15 cellular contexts compared by ENCODE assay signal in the genomic region with DNA sequence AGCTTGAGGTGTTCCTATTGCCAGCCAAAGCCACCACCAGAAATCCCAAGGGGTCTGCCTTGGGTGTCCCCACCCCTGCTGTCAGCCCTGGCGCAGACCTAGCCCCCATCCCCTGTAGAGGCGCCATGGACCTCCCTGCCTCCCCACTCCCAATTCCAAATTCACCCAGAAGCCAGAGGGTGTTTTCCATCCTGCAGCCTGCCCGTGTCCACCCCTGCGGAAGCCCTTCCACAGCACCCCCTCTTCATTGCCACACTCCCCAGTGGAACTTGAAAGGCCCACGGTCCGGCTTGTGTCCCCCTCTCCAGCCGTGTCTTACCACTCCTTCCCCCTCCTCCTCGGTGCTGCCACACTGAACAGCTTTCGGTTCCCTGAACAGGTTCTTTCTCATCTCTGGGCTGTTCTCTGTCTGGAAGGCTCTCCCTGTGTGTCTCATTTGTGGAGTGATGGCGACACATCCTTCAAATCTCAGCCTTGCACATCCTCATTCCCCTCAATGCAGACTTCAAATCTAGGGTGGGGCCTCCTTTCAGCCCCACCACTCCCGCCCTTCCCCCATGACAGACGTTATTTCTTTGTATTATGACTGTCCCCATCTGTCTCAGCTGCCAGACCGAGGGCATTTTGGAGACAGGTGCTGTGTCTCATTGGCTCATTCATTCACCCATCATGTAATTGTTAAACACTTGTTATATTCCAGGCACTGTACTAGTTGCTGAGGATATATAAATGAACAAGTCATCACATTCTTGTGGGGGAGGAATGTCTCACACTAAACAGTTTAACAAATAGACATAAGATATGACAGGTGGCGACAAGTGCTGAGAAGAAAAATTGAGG. TPM values are rescaled to one million over a fixed set of nuclear protein-coding genes. Genes with fewer than 3 reads are reported as not detected.
DNase-seq lines count a peak whose midpoint lies in the region; ATAC-seq and TF ChIP-seq lines count a peak whose summit lies in the region.
"Had no signal": no experiment of that assay in that cellular context is flagged by ENCODE, and none has a peak within 500 bp of the region (broad histone marks: within the 10 kb centered on the region; RNA-seq: fewer than 3 reads in every experiment).

No MANE protein-coding gene starts in this region.

- no peaks in the 10 kb centered on the region for H3K79me1 ChIP-seq in IMR-90 (ENCODE audit: low read depth in 1 of 2, low read length in 2 of 2)

- no peak overlapping the region for H3K23ac ChIP-seq in IMR-90 (ENCODE audit: low read depth, low read length)

- H2BK5ac ChIP-seq in IMR-90 (ENCODE audit: low read depth, low read length, poor library complexity, severe bottlenecking) = no peak overlapping the region

- in situ Hi-C loops in IMR-90 (cut with MboI; ENCODE audit: low sequenced_read_pairs) = no loop called here

- H2AK5ac ChIP-seq in IMR-90 (ENCODE audit: low read depth, low read length) = no peak overlapping the region

- TF ChIP-seq POLR2A in IMR-90 (IDR thresholded peaks at IDR 0.05; ENCODE audit: low read depth, low read length) (no peak), heart left ventricle (IDR thresholded peaks at IDR 0.05) (no peak)

- H3K27me3 Mint-ChIP-seq in CD4-positive, CD25-positive, alpha-beta regulatory T cell = peaks cover 20% of the 10 kb centered on the region
- H3K27me3 Mint-ChIP-seq in activated T-helper 1 cell treated with anti-CD3 and anti-CD28 coated beads, Interleukin-12 subunit alpha, Interleukin-12 subunit beta, Interleukin-2, Interleukin-4 antibody, amounts not matched to agents 30 ng/mL and 10 ng/mL and 1 ng/mL, durations not matched to agents 14 hours and 24 hours and 36 hours (ENCODE audit: insufficient read depth) = peaks cover 5% of the 10 kb centered on the region
- no peaks in the 10 kb centered on the region for H3K27me3 Mint-ChIP-seq in naive B cell

- H2AFZ ChIP-seq in IMR-90 (replicated peaks; ENCODE audit: low read length, poor library complexity) = peak overlapping the region; percentile 32

- H3K4me3 Mint-ChIP-seq in CD4-positive, CD25-positive, alpha-beta regulatory T cell = peak overlapping the region in 3 of 4 donors; percentile 35 to 63 (median 54)
- H3K4me3 Mint-ChIP-seq in activated T-helper 1 cell treated with anti-CD3 and anti-CD28 coated beads, Interleukin-12 subunit alpha, Interleukin-12 subunit beta, Interleukin-2, Interleukin-4 antibody, amounts not matched to agents 30 ng/mL and 10 ng/mL and 1 ng/mL, durations not matched to agents 14 hours and 24 hours and 36 hours = peak overlapping the region; percentile 52
- H3K4me3 Mint-ChIP-seq in naive B cell = peak overlapping the region in 1 of 8 donors; percentile 23

- DNase-seq in CD4-positive, CD25-positive, alpha-beta regulatory T cell = peak in 1 of 3 donors; percentile 32
- DNase-seq in IMR-90 (no peak), naive B cell (no peak), NCI-H510A treated with DMSO at 0.1 percent for 48 hours (lab: John Stamatoyannopoulos, UW) (no peak), heart left ventricle (no peak)
- DNase-seq in activated T-helper 1 cell treated with anti-CD3 and anti-CD28 coated beads, Interleukin-12 subunit alpha, Interleukin-12 subunit beta, Interleukin-2, Interleukin-4 antibody, amounts not matched to agents 30 ng/mL and 10 ng/mL and 1 ng/mL, durations not matched to agents 14 hours and 24 hours and 36 hours (ENCODE audit: low spot score) = no peak
- DNase-seq: activated CD4-positive, alpha-beta T cell treated with anti-CD3 and anti-CD28 coated beads for 1 hour; anterior cingulate cortex; effector CD8-positive, alpha-beta T cell; NCI-H526; stimulated activated CD4-positive, alpha-beta T cell treated with anti-CD3 and anti-CD28 coated beads, Interleukin-2, amount 100 ng/mL, for 48 hours had no signal

- H3K56ac ChIP-seq in IMR-90 (ENCODE audit: extremely low read depth, insufficient read depth, low read length) = no peak overlapping the region

- POLR2A ChIA-PET in IMR-90 (lab: Charles Lee; ENCODE audit: unreplicated experiment) = no interaction called here

- peaks cover 4% of the 10 kb centered on the region for H3K27me3 ChIP-seq in CD4-positive, CD25-positive, alpha-beta regulatory T cell (ENCODE audit: control insufficient read depth, insufficient read depth, low read length)
- H3K27me3 ChIP-seq in IMR-90 (ENCODE audit: control insufficient read depth, insufficient read depth, low read length) (peaks cover 20% of the 10 kb centered on the region), heart left ventricle (peaks cover 0 to 14% (median 5%) of the 10 kb centered on the region in 9 donors)

- no TSS peak for BruUV-seq in IMR-90 (replicated peaks; lab: Mats Ljungman, UMichigan)

- no peak overlapping the region for H2BK15ac ChIP-seq in IMR-90 (ENCODE audit: low read depth, low read length)

- no peak overlapping the region for H2BK120ac ChIP-seq in IMR-90 (ENCODE audit: low read depth, low read length)

- no peak for TF ChIP-seq RAD21 in IMR-90 (IDR thresholded peaks at IDR 0.05; ENCODE audit: low read length)

- H3K4me3 ChIP-seq in CD4-positive, CD25-positive, alpha-beta regulatory T cell (ENCODE audit: low read depth, low read length) = no peak overlapping the region
- H3K4me3 ChIP-seq in IMR-90 (ENCODE audit: insufficient read depth, low read depth, low read length) = no peak overlapping the region
- no peak overlapping the region for H3K4me3 ChIP-seq in heart left ventricle
- H3K4me3 ChIP-seq: SJSA1 had no signal

- H2BK20ac ChIP-seq in IMR-90 (ENCODE audit: low read depth, low read length) = no peak overlapping the region

- no peak overlapping the region for H4K5ac ChIP-seq in IMR-90 (ENCODE audit: low read depth, low read length)

- H2AK9ac ChIP-seq in IMR-90 (replicated peaks; ENCODE audit: low read depth, low read length, poor library complexity) = no peak overlapping the region

- 82% methylated on average over 3 of the region's 14 CpGs; no CpG with 5 or more reads in 1 of the 2 experiments for WGBS in IMR-90 (ENCODE audit: extremely low coverage in 2 of 2, insufficient read length in 1 of 2), 2 experiments
- 74 to 78% (median 77%) methylated on average over 14 of the region's 14 CpGs for WGBS in heart left ventricle, 4 donors

- peaks cover 0 to 3% (median 0%) of the 10 kb centered on the region in 7 donors for H3K9me3 Mint-ChIP-seq in CD4-positive, CD25-positive, alpha-beta regulatory T cell
- H3K9me3 Mint-ChIP-seq in activated T-helper 1 cell treated with anti-CD3 and anti-CD28 coated beads, Interleukin-12 subunit alpha, Interleukin-12 subunit beta, Interleukin-2, Interleukin-4 antibody, amounts not matched to agents 30 ng/mL and 10 ng/mL and 1 ng/mL, durations not matched to agents 14 hours and 24 hours and 36 hours = no peaks in the 10 kb centered on the region
- H3K9me3 Mint-ChIP-seq in naive B cell = peaks cover 0 to 2% (median 0%) of the 10 kb centered on the region in 7 donors

- H3K9me1 ChIP-seq in IMR-90 (ENCODE audit: insufficient read depth, low read length) = no peaks in the 10 kb centered on the region

- no peak overlapping the region for H3K27ac ChIP-seq in CD4-positive, CD25-positive, alpha-beta regulatory T cell (ENCODE audit: insufficient read depth, low read length, poor library complexity, severe bottlenecking)
- H3K27ac ChIP-seq in IMR-90 (ENCODE audit: insufficient read depth, low read length) (no peak overlapping the region), heart left ventricle (peak overlapping the region in 1 of 12 donors; percentile 75)
- H3K27ac ChIP-seq: SJSA1 had no signal

- CTCF ChIA-PET in IMR-90 (lab: Yijun Ruan, JAX) = no interaction called here

- no peak overlapping the region for H4K8ac ChIP-seq in IMR-90 (ENCODE audit: low read depth in 2 of 2, low read length in 2 of 2)

- no peak overlapping the region for H3K18ac ChIP-seq in IMR-90 (ENCODE audit: low read depth, low read length)

- no peak overlapping the region for H4K91ac ChIP-seq in IMR-90 (ENCODE audit: insufficient read depth, low read depth, low read length)

- H3K36me3 ChIP-seq in CD4-positive, CD25-positive, alpha-beta regulatory T cell (ENCODE audit: control insufficient read depth, insufficient read depth, low read length) = no peaks in the 10 kb centered on the region
- H3K36me3 ChIP-seq in IMR-90 (ENCODE audit: control insufficient read depth, insufficient read depth, low read length) (no peaks in the 10 kb centered on the region), heart left ventricle (no peaks in the 10 kb centered on the region)
- H3K36me3 ChIP-seq: SJSA1 had no signal

- H3K14ac ChIP-seq in IMR-90 (replicated peaks; ENCODE audit: low read depth, low read length) = no peak overlapping the region

- no peak for ATAC-seq in CD4-positive, CD25-positive, alpha-beta regulatory T cell (ENCODE audit: low read depth in 2 of 2)
- ATAC-seq in IMR-90 (ENCODE audit: low read depth) (no peak), naive B cell (ENCODE audit: low read depth in 2 of 2) (no peak), heart left ventricle (no peak), HG03095 (IDR thresholded peaks at IDR 0.05; ENCODE audit: unreplicated experiment) (no peak), HG02938 (IDR thresholded peaks at IDR 0.05; ENCODE audit: unreplicated experiment) (no peak)

- H3K36me3 Mint-ChIP-seq in CD4-positive, CD25-positive, alpha-beta regulatory T cell = no peaks in the 10 kb centered on the region
- peaks cover 9% of the 10 kb centered on the region for H3K36me3 Mint-ChIP-seq in activated T-helper 1 cell treated with anti-CD3 and anti-CD28 coated beads, Interleukin-12 subunit alpha, Interleukin-12 subunit beta, Interleukin-2, Interleukin-4 antibody, amounts not matched to agents 30 ng/mL and 10 ng/mL and 1 ng/mL, durations not matched to agents 14 hours and 24 hours and 36 hours (ENCODE audit: low read depth)
- H3K36me3 Mint-ChIP-seq in naive B cell = no peaks in the 10 kb centered on the region

- no peak overlapping the region for H3K9ac ChIP-seq in IMR-90 (ENCODE audit: low read depth, low read length)

- peaks cover 5 to 34% (median 20%) of the 10 kb centered on the region in 4 donors for H3K4me1 Mint-ChIP-seq in CD4-positive, CD25-positive, alpha-beta regulatory T cell
- H3K4me1 Mint-ChIP-seq in activated T-helper 1 cell treated with anti-CD3 and anti-CD28 coated beads, Interleukin-12 subunit alpha, Interleukin-12 subunit beta, Interleukin-2, Interleukin-4 antibody, amounts not matched to agents 30 ng/mL and 10 ng/mL and 1 ng/mL, durations not matched to agents 14 hours and 24 hours and 36 hours (ENCODE audit: low read depth) = peaks cover 39% of the 10 kb centered on the region
- H3K4me1 Mint-ChIP-seq in naive B cell = peaks cover 14 to 26% (median 20%) of the 10 kb centered on the region in 3 donors

- H3K27ac Mint-ChIP-seq in CD4-positive, CD25-positive, alpha-beta regulatory T cell = peak overlapping the region in 2 of 3 donors; percentile 18 to 63
- H3K27ac Mint-ChIP-seq in activated T-helper 1 cell treated with anti-CD3 and anti-CD28 coated beads, Interleukin-12 subunit alpha, Interleukin-12 subunit beta, Interleukin-2, Interleukin-4 antibody, amounts not matched to agents 30 ng/mL and 10 ng/mL and 1 ng/mL, durations not matched to agents 14 hours and 24 hours and 36 hours = peak overlapping the region; percentile 92
- peak overlapping the region in 5 of 6 donors; percentile 19 to 73 (median 31) for H3K27ac Mint-ChIP-seq in naive B cell
- H3K27ac Mint-ChIP-seq: progenitor cell of endocrine pancreas had no signal

- no peaks in the 10 kb centered on the region for H3K9me3 ChIP-seq in CD4-positive, CD25-positive, alpha-beta regulatory T cell (ENCODE audit: control insufficient read depth in 2 of 2, low read length in 2 of 2)
- H3K9me3 ChIP-seq in IMR-90 (ENCODE audit: control insufficient read depth, insufficient read depth, low read length) (no peaks in the 10 kb centered on the region), heart left ventricle (no peaks in the 10 kb centered on the region)
- H3K9me3 ChIP-seq: SJSA1 had no signal

- TF ChIP-seq CTCF in IMR-90 (conservative IDR thresholded peaks at IDR 0.05; ENCODE audit: low read depth, low read length) (no peak), heart left ventricle (IDR thresholded peaks at IDR 0.05) (no peak)

- no peaks in the 10 kb centered on the region for H4K20me1 ChIP-seq in IMR-90 (ENCODE audit: insufficient read depth, low read length)

- peaks cover 24% of the 10 kb centered on the region for H3K4me1 ChIP-seq in CD4-positive, CD25-positive, alpha-beta regulatory T cell (ENCODE audit: control insufficient read depth, insufficient read depth, low read length, poor library complexity, severe bottlenecking)
- H3K4me1 ChIP-seq in IMR-90 (ENCODE audit: control insufficient read depth, insufficient read depth, low read length) = no peaks in the 10 kb centered on the region
- peaks cover 0 to 4% (median 0%) of the 10 kb centered on the region in 12 donors for H3K4me1 ChIP-seq in heart left ventricle
- H3K4me1 ChIP-seq: SJSA1 had no signal

- H3K4me2 ChIP-seq in IMR-90 (ENCODE audit: low read depth, low read length) = no peak overlapping the region

- H3K4ac ChIP-seq in IMR-90 (ENCODE audit: low read depth, low read length) = no peak overlapping the region

- intact Hi-C loops in IMR-90 (cut with micrococcal nuclease) = loop anchor here (5.0 kb wide), 2 partner anchors 159 to 424 kb away; partner anchors contain the start of genes KATNB1, USB1 and ZNF319
- intact Hi-C loops in activated T-helper 1 cell treated with anti-CD3 and anti-CD28 coated beads, Interleukin-12 subunit alpha, Interleukin-12 subunit beta, Interleukin-2, Interleukin-4 antibody, amounts not matched to agents 30 ng/mL and 10 ng/mL and 1 ng/mL, durations not matched to agents 14 hours and 24 hours and 36 hours (cut with micrococcal nuclease) = loop anchor here (5.0 to 10.0 kb wide), 2 partner anchors 286 to 419 kb away; no protein-coding TSS in a partner anchor
- intact Hi-C loops in heart left ventricle (cut with DNase I) = loop anchor here in 8 of 10 donors (5.0 to 10.0 kb wide), 8 partner anchors 69 to 426 kb away; partner anchors contain the start of genes USB1 (in 7 of the 8) and ZNF319 (in 7 of the 8)

- dilution Hi-C loops in IMR-90 (cut with HindIII; ENCODE audit: low sequenced_read_pairs, unreplicated experiment) = no loop called here

RNA-seq across cellular contexts. Expression of gene ADGRG5, which starts 36.3 kb away (rescaled TPM):
- 0.72 TPM for total RNA-seq in CD4-positive, CD25-positive, alpha-beta regulatory T cell
- 1 to 10 TPM in 1 of 4 donors, under 1 TPM in 3; 0.26 to 1.1 (median 0.51) TPM for polyA plus RNA-seq in CD4-positive, CD25-positive, alpha-beta regulatory T cell
- total RNA-seq in IMR-90 (2012; rRNA removed) (not detected in 2 replicates), heart left ventricle (1 to 10 TPM in 1 of 9 donors, under 1 TPM in 3, not detected in 5; 0.07 to 1.4 (median 0.11) TPM)
- polyA plus RNA-seq in IMR-90 (2012; rRNA removed) (not detected in 2 replicates), naive B cell (ENCODE audit: low read depth in 6 of 6) (10 to 100 TPM; 15.2 to 36.4 (median 18.9) TPM), heart left ventricle (under 1 TPM in 1 of 2 donors, not detected in 1; 0.04 TPM)
- 0.02 TPM in 1 of 2 replicates, not detected in the other for polyA plus RNA-seq in IMR-90 (2012; cell fraction: cytosol; rRNA removed)
- polyA plus RNA-seq in IMR-90 (2012; cell fraction: nucleus; rRNA removed; ENCODE audit: low replicate concordance) = 0.04 TPM in 1 of 2 replicates, not detected in the other
- 5.8 and 7.4 TPM in 2 replicates for total RNA-seq in activated T-helper 1 cell treated with anti-CD3 and anti-CD28 coated beads, Interleukin-12 subunit alpha, Interleukin-12 subunit beta, Interleukin-2, Interleukin-4 antibody, amounts not matched to agents 30 ng/mL and 10 ng/mL and 1 ng/mL, durations not matched to agents 14 hours and 24 hours and 36 hours
- total RNA-seq: SJSA1 had no signal

RNA-seq across cellular contexts. Expression of gene CCDC102A, which starts 42.4 kb away (rescaled TPM):
- total RNA-seq in CD4-positive, CD25-positive, alpha-beta regulatory T cell = 4.7 TPM
- 1 to 10 TPM; 1.9 to 4.0 (median 2.8) TPM for polyA plus RNA-seq in CD4-positive, CD25-positive, alpha-beta regulatory T cell
- total RNA-seq in IMR-90 (2012; rRNA removed) (5.4 and 5.6 TPM in 2 replicates), heart left ventricle (10 to 100 TPM in 2 of 9 donors, 1 to 10 TPM in 7; 3.3 to 17.0 (median 6.8) TPM)
- polyA plus RNA-seq in IMR-90 (2012; rRNA removed) (8.5 and 11.4 TPM in 2 replicates), naive B cell (ENCODE audit: low read depth in 6 of 6) (10 to 100 TPM in 2 of 6 donors, 1 to 10 TPM in 4; 3.8 to 13.8 (median 9.3) TPM), heart left ventricle (1 to 10 TPM; 4.4 to 8.1 TPM)
- 20.6 and 24.3 TPM in 2 replicates for polyA plus RNA-seq in IMR-90 (2012; cell fraction: cytosol; rRNA removed)
- 9.6 and 18.3 TPM in 2 replicates for polyA plus RNA-seq in IMR-90 (2012; cell fraction: nucleus; rRNA removed; ENCODE audit: low replicate concordance)
- 5.7 and 7.3 TPM in 2 replicates for total RNA-seq in activated T-helper 1 cell treated with anti-CD3 and anti-CD28 coated beads, Interleukin-12 subunit alpha, Interleukin-12 subunit beta, Interleukin-2, Interleukin-4 antibody, amounts not matched to agents 30 ng/mL and 10 ng/mL and 1 ng/mL, durations not matched to agents 14 hours and 24 hours and 36 hours

RNA-seq across cellular contexts. Expression of gene ADGRG1, which starts 49.7 kb away (rescaled TPM):
- total RNA-seq in CD4-positive, CD25-positive, alpha-beta regulatory T cell = 1.2 TPM
- under 1 TPM in 3 of 4 donors, not detected in 1; 0.16 to 0.48 (median 0.33) TPM for polyA plus RNA-seq in CD4-positive, CD25-positive, alpha-beta regulatory T cell
- total RNA-seq in IMR-90 (2012; rRNA removed) (0.83 and 0.90 TPM in 2 replicates), heart left ventricle (10 to 100 TPM; 15.2 to 65.2 (median 17.5) TPM)
- polyA plus RNA-seq in IMR-90 (2012; rRNA removed) (7.0 and 8.4 TPM in 2 replicates), naive B cell (ENCODE audit: low read depth in 6 of 6) (under 1 TPM in 5 of 6 donors, not detected in 1; 0.17 to 0.72 (median 0.65) TPM), heart left ventricle (10 to 100 TPM; 14.1 to 23.3 TPM)
- 7.1 and 9.4 TPM in 2 replicates for polyA plus RNA-seq in IMR-90 (2012; cell fraction: cytosol; rRNA removed)
- 7.6 and 14.1 TPM in 2 replicates for polyA plus RNA-seq in IMR-90 (2012; cell fraction: nucleus; rRNA removed; ENCODE audit: low replicate concordance)
- 6.4 and 7.7 TPM in 2 replicates for total RNA-seq in activated T-helper 1 cell treated with anti-CD3 and anti-CD28 coated beads, Interleukin-12 subunit alpha, Interleukin-12 subunit beta, Interleukin-2, Interleukin-4 antibody, amounts not matched to agents 30 ng/mL and 10 ng/mL and 1 ng/mL, durations not matched to agents 14 hours and 24 hours and 36 hours

Comparison
In these comparisons a context has a peak if more than half of its experiments do, and no peak if none do; other contexts are left out.
1. H3K27ac Mint-ChIP-seq: peak in every context shown above with its lines; median percentile 92 in activated T-helper 1 cell treated with anti-CD3 and anti-CD28 coated beads, Interleukin-12 subunit alpha, Interleukin-12 subunit beta, Interleukin-2, Interleukin-4 antibody, amounts not matched to agents 30 ng/mL and 10 ng/mL and 1 ng/mL, durations not matched to agents 14 hours and 24 hours and 36 hours; 40 in CD4-positive, CD25-positive, alpha-beta regulatory T cell; 31 in naive B cell.